In genomic region chrX:137051978-137052640, GRCh38 we compare ENCODE assay signal across 9 cellular contexts. TPM values are rescaled to one million over a fixed set of nuclear protein-coding genes. Genes with fewer than 3 reads are reported as not detected.
DNase-seq lines count a peak whose midpoint lies in the region; ATAC-seq and TF ChIP-seq lines count a peak whose summit lies in the region.
"Had no signal": no experiment of that assay in that cellular context is flagged by ENCODE, and none has a peak within 500 bp of the region (broad histone marks: within the 10 kb centered on the region; RNA-seq: fewer than 3 reads in every experiment).

No MANE protein-coding gene starts in this region.

- ATAC-seq in GM21447 (IDR thresholded peaks at IDR 0.05; ENCODE audit: unreplicated experiment), result peak; percentile 94
- peak; percentile 60 for ATAC-seq in RWPE2 (ENCODE audit: low read depth)

- H3K9ac ChIP-seq in HUES6 (ENCODE audit: low read length) (no peak overlapping the region), parathyroid adenoma (no peak overlapping the region)

- intact Hi-C loops in head of caudate nucleus (cut with DNase I) (no loop called here), thyroid gland (cut with DNase I) (no loop called here)

- peaks cover 96% of the 10 kb centered on the region for H3K27me3 ChIP-seq in HUES6 (ENCODE audit: control insufficient read depth, insufficient read depth, low read length)
- H3K27me3 ChIP-seq in RWPE2 (ENCODE audit: insufficient read depth, poor library complexity, severe bottlenecking), result peaks cover 8% of the 10 kb centered on the region
- no peaks in the 10 kb centered on the region for H3K27me3 ChIP-seq in parathyroid adenoma (ENCODE audit: control insufficient read depth, insufficient read depth, low read length)
- H3K27me3 ChIP-seq in thyroid gland, result no peaks in the 10 kb centered on the region

- WGBS in thyroid gland, 2 donors, result 0 to 8% methylated on average over 4 of the region's 37 CpGs

- peak overlapping the region; percentile 74 for H3K4me2 ChIP-seq in parathyroid adenoma (ENCODE audit: low read length)

- H3K4me1 ChIP-seq in HUES6 (ENCODE audit: control insufficient read depth, insufficient read depth, low read length) (peaks cover 4% of the 10 kb centered on the region; the same call in 1 of the 2 replicates), RWPE2 (ENCODE audit: insufficient read depth, poor library complexity, severe bottlenecking) (no peaks in the 10 kb centered on the region), parathyroid adenoma (no peaks in the 10 kb centered on the region), thyroid gland (peaks cover 2 to 4% of the 10 kb centered on the region in 2 donors)

- no peak for TF ChIP-seq POLR2A in thyroid gland (IDR thresholded peaks at IDR 0.05)

- H2AFZ ChIP-seq in parathyroid adenoma, result peak overlapping the region; percentile 52

- peak overlapping the region; percentile 73 for H3K4me3 ChIP-seq in HUES6 (ENCODE audit: low read depth, low read length)
- H3K4me3 ChIP-seq in RWPE2 (ENCODE audit: severe bottlenecking), result peak overlapping the region; percentile 8
- H3K4me3 ChIP-seq in parathyroid adenoma (ENCODE audit: low read depth, low read length), result peak overlapping the region; percentile 53
- peak overlapping the region in 1 of 3 donors; percentile 16 for H3K4me3 ChIP-seq in thyroid gland (replicated peaks in 1 of 3)

- TF ChIP-seq CTCF in RWPE2 (IDR thresholded peaks at IDR 0.05; ENCODE audit: poor library complexity, severe bottlenecking) (peak; percentile 73), parathyroid adenoma (IDR thresholded peaks at IDR 0.05) (peak; percentile 76), thyroid gland (IDR thresholded peaks at IDR 0.05) (peak; percentile 46 to 77 (median 49))

- H3K36me3 ChIP-seq in HUES6 (ENCODE audit: control insufficient read depth, insufficient read depth, low read length) (no peaks in the 10 kb centered on the region), RWPE2 (ENCODE audit: low read depth) (no peaks in the 10 kb centered on the region), parathyroid adenoma (ENCODE audit: control insufficient read depth, insufficient read depth, low read length) (no peaks in the 10 kb centered on the region), thyroid gland (no peaks in the 10 kb centered on the region)

- no peak overlapping the region for H3K27ac ChIP-seq in HUES6 (ENCODE audit: low read depth, low read length)
- H3K27ac ChIP-seq in RWPE2 (ENCODE audit: poor library complexity, severe bottlenecking), result no peak overlapping the region
- H3K27ac ChIP-seq in parathyroid adenoma, result no peak overlapping the region
- H3K27ac ChIP-seq in thyroid gland, result no peak overlapping the region

- DNase-seq in DMS114 treated with DMSO at 0.1 percent for 48 hours (lab: John Stamatoyannopoulos, UW; ENCODE audit: unreplicated experiment), result peak; percentile 12
- no peak for DNase-seq in RWPE2 (ENCODE audit: low spot score)
- DNase-seq in activated gamma-delta T cell (lab: John Stamatoyannopoulos, UW), result peak; percentile 64
- peak; percentile 9 to 82 (median 64) for DNase-seq in head of caudate nucleus
- DNase-seq in thyroid gland, result peak; percentile 44 to 49

- no peaks in the 10 kb centered on the region for H3K79me2 ChIP-seq in parathyroid adenoma

- H3K9me3 ChIP-seq in HUES6 (ENCODE audit: control insufficient read depth, insufficient read depth, low read depth, low read length) (no peaks in the 10 kb centered on the region), RWPE2 (ENCODE audit: severe bottlenecking) (no peaks in the 10 kb centered on the region), parathyroid adenoma (ENCODE audit: control insufficient read depth, low read length) (no peaks in the 10 kb centered on the region), thyroid gland (no peaks in the 10 kb centered on the region)

RNA-seq across cellular contexts. Expression of gene GPR101, which starts 18.3 kb away (rescaled TPM):
- not detected for total RNA-seq in thyroid gland
- total RNA-seq: pulmonary artery endothelial cell had no signal
